1 cellular context compared by ENCODE assay signal in the genomic region with DNA sequence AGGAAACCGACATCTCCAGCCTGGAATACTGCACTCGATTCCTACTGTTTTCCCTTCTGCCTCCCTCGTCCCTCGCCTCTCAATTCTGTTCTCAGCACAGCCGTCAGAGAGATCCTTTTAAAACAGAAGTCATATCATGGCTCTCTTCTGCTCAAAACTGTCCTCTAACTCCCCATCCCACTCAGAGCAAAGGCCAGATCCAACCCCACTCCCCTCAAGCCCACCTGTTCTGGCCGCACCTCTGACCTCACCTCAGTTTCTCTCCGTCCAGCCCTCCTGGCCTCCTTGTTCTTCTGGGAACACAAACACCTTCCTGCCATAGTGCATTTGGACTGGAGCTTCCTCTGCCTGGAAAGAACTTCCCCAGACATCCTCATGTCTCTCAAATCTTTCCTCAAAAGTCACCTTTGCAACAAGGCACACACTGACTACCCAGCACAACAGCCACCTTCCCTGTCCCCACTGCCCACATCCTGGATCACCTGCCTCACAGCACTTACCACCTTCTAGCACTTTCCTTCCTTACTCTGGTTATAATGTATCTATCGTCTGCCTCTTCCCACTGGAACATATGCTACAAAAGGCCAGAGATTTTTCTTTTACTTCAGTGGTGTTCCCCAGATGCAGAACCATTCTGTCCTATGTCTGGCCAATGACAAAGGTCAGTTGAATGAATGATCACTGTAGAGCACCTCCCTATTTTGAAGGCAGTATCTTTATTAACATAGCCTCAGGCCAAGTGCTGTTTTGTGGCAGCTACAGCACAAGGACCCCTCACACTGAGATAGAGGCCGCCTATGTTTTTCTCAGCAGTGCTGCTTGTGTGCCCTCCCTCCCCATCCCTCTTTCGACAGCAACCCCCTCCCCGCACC.
TF ChIP-seq lines count a peak whose summit lies in the region.

No MANE protein-coding gene starts in this region.

TF ChIP-seq in GM12878, 131 proteins besides CTCF, POLR2A, EP300 and RAD21 (continued from another document and continues in another):
- TF ChIP-seq, protein P1, sequence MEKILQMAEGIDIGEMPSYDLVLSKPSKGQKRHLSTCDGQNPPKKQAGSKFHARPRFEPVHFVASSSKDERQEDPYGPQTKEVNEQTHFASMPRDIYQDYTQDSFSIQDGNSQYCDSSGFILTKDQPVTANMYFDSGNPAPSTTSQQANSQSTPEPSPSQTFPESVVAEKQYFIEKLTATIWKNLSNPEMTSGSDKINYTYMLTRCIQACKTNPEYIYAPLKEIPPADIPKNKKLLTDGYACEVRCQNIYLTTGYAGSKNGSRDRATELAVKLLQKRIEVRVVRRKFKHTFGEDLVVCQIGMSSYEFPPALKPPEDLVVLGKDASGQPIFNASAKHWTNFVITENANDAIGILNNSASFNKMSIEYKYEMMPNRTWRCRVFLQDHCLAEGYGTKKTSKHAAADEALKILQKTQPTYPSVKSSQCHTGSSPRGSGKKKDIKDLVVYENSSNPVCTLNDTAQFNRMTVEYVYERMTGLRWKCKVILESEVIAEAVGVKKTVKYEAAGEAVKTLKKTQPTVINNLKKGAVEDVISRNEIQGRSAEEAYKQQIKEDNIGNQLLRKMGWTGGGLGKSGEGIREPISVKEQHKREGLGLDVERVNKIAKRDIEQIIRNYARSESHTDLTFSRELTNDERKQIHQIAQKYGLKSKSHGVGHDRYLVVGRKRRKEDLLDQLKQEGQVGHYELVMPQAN (conservative IDR thresholded peaks at IDR 0.05), result no peak
- TF ChIP-seq MEF2A (IDR thresholded peaks at IDR 0.05; ENCODE audit: insufficient read depth, low read depth, low read length) (peak; percentile 12; the same call in 1 of the 2 replicates), HCFC1 (IDR thresholded peaks at IDR 0.05; ENCODE audit: low read length) (no peak), POU2F2 (IDR thresholded peaks at IDR 0.05; ENCODE audit: borderline replicate concordance, low read depth, low read length) (peak; percentile 84; the same call in 2 of the 3 replicates), SIN3A (IDR thresholded peaks at IDR 0.05; ENCODE audit: low read depth, low read length) (no peak), STAT1 (conservative IDR thresholded peaks at IDR 0.05) (no peak), SMC3 (IDR thresholded peaks at IDR 0.05; ENCODE audit: borderline replicate concordance, low read length) (no peak), PAX8 (IDR thresholded peaks at IDR 0.05) (no peak), NRF1 (conservative IDR thresholded peaks at IDR 0.05; ENCODE audit: low read depth, low read length) (no peak), DPF2 (IDR thresholded peaks at IDR 0.05) (no peak), BHLHE40 (IDR thresholded peaks at IDR 0.05; ENCODE audit: borderline replicate concordance in 1 of 2, low read depth in 2 of 2, low read length in 1 of 2) (no peak), SUPT20H (IDR thresholded peaks at IDR 0.05; ENCODE audit: borderline replicate concordance, control insufficient read depth, low read depth, low read length) (no peak), GABPA (IDR thresholded peaks at IDR 0.05; ENCODE audit: low read depth) (no peak), KAT2A (conservative IDR thresholded peaks at IDR 0.05; ENCODE audit: control insufficient read depth, low read depth, low read length) (no peak), CREM (IDR thresholded peaks at IDR 0.05; ENCODE audit: low read depth) (no peak), SREBF2 (IDR thresholded peaks at IDR 0.05; ENCODE audit: low read length) (no peak), RFX5 (IDR thresholded peaks at IDR 0.05; ENCODE audit: low read depth, low read length) (no peak), BRCA1 (IDR thresholded peaks at IDR 0.05; ENCODE audit: low read depth, low read length) (no peak), CHD1 (IDR thresholded peaks at IDR 0.05; ENCODE audit: low read depth, low read length) (no peak), TCF12 (IDR thresholded peaks at IDR 0.05; ENCODE audit: low read depth, low read length) (no peak), HDGF (IDR thresholded peaks at IDR 0.05) (peak; percentile 66; the same call in 1 of the 2 replicates), SREBF1 (IDR thresholded peaks at IDR 0.05; ENCODE audit: low read length) (no peak), JUND (IDR thresholded peaks at IDR 0.05; ENCODE audit: low read depth, low read length) (no peak), RAD51 (IDR thresholded peaks at IDR 0.05) (no peak), ZNF274 (IDR thresholded peaks at IDR 0.05; ENCODE audit: insufficient read depth, insufficient read length) (no peak), MEF2B (IDR thresholded peaks at IDR 0.05; ENCODE audit: partially characterized antibody, poor library complexity, severe bottlenecking) (no peak), CBFB (IDR thresholded peaks at IDR 0.05; ENCODE audit: low read depth) (no peak), TCF3 (IDR thresholded peaks at IDR 0.05; ENCODE audit: borderline replicate concordance, insufficient read depth, low read depth, low read length) (no peak), SRF (IDR thresholded peaks at IDR 0.05; ENCODE audit: low read depth in 2 of 2, low read length in 2 of 2) (no peak), NFYA (IDR thresholded peaks at IDR 0.05; ENCODE audit: borderline replicate concordance, low read depth, low read length) (no peak), KDM1A (IDR thresholded peaks at IDR 0.05; ENCODE audit: borderline replicate concordance) (no peak)
- TF ChIP-seq, protein P2, sequence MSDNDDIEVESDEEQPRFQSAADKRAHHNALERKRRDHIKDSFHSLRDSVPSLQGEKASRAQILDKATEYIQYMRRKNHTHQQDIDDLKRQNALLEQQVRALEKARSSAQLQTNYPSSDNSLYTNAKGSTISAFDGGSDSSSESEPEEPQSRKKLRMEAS (IDR thresholded peaks at IDR 0.05; ENCODE audit: low read depth, low read length), result no peak
- TF ChIP-seq, protein P3, sequence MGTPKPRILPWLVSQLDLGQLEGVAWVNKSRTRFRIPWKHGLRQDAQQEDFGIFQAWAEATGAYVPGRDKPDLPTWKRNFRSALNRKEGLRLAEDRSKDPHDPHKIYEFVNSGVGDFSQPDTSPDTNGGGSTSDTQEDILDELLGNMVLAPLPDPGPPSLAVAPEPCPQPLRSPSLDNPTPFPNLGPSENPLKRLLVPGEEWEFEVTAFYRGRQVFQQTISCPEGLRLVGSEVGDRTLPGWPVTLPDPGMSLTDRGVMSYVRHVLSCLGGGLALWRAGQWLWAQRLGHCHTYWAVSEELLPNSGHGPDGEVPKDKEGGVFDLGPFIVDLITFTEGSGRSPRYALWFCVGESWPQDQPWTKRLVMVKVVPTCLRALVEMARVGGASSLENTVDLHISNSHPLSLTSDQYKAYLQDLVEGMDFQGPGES (IDR thresholded peaks at IDR 0.05), result no peak
- TF ChIP-seq, protein P4, sequence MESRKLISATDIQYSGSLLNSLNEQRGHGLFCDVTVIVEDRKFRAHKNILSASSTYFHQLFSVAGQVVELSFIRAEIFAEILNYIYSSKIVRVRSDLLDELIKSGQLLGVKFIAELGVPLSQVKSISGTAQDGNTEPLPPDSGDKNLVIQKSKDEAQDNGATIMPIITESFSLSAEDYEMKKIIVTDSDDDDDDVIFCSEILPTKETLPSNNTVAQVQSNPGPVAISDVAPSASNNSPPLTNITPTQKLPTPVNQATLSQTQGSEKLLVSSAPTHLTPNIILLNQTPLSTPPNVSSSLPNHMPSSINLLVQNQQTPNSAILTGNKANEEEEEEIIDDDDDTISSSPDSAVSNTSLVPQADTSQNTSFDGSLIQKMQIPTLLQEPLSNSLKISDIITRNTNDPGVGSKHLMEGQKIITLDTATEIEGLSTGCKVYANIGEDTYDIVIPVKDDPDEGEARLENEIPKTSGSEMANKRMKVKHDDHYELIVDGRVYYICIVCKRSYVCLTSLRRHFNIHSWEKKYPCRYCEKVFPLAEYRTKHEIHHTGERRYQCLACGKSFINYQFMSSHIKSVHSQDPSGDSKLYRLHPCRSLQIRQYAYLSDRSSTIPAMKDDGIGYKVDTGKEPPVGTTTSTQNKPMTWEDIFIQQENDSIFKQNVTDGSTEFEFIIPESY (IDR thresholded peaks at IDR 0.05), result no peak
- TF ChIP-seq, protein P5, sequence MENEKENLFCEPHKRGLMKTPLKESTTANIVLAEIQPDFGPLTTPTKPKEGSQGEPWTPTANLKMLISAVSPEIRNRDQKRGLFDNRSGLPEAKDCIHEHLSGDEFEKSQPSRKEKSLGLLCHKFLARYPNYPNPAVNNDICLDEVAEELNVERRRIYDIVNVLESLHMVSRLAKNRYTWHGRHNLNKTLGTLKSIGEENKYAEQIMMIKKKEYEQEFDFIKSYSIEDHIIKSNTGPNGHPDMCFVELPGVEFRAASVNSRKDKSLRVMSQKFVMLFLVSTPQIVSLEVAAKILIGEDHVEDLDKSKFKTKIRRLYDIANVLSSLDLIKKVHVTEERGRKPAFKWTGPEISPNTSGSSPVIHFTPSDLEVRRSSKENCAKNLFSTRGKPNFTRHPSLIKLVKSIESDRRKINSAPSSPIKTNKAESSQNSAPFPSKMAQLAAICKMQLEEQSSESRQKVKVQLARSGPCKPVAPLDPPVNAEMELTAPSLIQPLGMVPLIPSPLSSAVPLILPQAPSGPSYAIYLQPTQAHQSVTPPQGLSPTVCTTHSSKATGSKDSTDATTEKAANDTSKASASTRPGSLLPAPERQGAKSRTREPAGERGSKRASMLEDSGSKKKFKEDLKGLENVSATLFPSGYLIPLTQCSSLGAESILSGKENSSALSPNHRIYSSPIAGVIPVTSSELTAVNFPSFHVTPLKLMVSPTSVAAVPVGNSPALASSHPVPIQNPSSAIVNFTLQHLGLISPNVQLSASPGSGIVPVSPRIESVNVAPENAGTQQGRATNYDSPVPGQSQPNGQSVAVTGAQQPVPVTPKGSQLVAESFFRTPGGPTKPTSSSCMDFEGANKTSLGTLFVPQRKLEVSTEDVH (IDR thresholded peaks at IDR 0.05; ENCODE audit: low read depth, partially characterized antibody), result no peak
- TF ChIP-seq, protein P6, sequence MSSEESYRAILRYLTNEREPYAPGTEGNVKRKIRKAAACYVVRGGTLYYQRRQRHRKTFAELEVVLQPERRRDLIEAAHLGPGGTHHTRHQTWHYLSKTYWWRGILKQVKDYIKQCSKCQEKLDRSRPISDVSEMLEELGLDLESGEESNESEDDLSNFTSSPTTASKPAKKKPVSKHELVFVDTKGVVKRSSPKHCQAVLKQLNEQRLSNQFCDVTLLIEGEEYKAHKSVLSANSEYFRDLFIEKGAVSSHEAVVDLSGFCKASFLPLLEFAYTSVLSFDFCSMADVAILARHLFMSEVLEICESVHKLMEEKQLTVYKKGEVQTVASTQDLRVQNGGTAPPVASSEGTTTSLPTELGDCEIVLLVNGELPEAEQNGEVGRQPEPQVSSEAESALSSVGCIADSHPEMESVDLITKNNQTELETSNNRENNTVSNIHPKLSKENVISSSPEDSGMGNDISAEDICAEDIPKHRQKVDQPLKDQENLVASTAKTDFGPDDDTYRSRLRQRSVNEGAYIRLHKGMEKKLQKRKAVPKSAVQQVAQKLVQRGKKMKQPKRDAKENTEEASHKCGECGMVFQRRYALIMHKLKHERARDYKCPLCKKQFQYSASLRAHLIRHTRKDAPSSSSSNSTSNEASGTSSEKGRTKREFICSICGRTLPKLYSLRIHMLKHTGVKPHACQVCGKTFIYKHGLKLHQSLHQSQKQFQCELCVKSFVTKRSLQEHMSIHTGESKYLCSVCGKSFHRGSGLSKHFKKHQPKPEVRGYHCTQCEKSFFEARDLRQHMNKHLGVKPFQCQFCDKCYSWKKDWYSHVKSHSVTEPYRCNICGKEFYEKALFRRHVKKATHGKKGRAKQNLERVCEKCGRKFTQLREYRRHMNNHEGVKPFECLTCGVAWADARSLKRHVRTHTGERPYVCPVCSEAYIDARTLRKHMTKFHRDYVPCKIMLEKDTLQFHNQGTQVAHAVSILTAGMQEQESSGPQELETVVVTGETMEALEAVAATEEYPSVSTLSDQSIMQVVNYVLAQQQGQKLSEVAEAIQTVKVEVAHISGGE (CRISPR knock-in tag; IDR thresholded peaks at IDR 0.05), result no peak
- TF ChIP-seq, protein P7, sequence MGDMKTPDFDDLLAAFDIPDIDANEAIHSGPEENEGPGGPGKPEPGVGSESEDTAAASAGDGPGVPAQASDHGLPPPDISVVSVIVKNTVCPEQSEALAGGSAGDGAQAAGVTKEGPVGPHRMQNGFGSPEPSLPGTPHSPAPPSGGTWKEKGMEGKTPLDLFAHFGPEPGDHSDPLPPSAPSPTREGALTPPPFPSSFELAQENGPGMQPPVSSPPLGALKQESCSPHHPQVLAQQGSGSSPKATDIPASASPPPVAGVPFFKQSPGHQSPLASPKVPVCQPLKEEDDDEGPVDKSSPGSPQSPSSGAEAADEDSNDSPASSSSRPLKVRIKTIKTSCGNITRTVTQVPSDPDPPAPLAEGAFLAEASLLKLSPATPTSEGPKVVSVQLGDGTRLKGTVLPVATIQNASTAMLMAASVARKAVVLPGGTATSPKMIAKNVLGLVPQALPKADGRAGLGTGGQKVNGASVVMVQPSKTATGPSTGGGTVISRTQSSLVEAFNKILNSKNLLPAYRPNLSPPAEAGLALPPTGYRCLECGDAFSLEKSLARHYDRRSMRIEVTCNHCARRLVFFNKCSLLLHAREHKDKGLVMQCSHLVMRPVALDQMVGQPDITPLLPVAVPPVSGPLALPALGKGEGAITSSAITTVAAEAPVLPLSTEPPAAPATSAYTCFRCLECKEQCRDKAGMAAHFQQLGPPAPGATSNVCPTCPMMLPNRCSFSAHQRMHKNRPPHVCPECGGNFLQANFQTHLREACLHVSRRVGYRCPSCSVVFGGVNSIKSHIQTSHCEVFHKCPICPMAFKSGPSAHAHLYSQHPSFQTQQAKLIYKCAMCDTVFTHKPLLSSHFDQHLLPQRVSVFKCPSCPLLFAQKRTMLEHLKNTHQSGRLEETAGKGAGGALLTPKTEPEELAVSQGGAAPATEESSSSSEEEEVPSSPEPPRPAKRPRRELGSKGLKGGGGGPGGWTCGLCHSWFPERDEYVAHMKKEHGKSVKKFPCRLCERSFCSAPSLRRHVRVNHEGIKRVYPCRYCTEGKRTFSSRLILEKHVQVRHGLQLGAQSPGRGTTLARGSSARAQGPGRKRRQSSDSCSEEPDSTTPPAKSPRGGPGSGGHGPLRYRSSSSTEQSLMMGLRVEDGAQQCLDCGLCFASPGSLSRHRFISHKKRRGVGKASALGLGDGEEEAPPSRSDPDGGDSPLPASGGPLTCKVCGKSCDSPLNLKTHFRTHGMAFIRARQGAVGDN (IDR thresholded peaks at IDR 0.05), result no peak
- TF ChIP-seq, protein P8, sequence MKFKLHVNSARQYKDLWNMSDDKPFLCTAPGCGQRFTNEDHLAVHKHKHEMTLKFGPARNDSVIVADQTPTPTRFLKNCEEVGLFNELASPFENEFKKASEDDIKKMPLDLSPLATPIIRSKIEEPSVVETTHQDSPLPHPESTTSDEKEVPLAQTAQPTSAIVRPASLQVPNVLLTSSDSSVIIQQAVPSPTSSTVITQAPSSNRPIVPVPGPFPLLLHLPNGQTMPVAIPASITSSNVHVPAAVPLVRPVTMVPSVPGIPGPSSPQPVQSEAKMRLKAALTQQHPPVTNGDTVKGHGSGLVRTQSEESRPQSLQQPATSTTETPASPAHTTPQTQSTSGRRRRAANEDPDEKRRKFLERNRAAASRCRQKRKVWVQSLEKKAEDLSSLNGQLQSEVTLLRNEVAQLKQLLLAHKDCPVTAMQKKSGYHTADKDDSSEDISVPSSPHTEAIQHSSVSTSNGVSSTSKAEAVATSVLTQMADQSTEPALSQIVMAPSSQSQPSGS (IDR thresholded peaks at IDR 0.05; ENCODE audit: low read length), result no peak; the same call in 1 of the 2 replicates
- TF ChIP-seq, protein P9, sequence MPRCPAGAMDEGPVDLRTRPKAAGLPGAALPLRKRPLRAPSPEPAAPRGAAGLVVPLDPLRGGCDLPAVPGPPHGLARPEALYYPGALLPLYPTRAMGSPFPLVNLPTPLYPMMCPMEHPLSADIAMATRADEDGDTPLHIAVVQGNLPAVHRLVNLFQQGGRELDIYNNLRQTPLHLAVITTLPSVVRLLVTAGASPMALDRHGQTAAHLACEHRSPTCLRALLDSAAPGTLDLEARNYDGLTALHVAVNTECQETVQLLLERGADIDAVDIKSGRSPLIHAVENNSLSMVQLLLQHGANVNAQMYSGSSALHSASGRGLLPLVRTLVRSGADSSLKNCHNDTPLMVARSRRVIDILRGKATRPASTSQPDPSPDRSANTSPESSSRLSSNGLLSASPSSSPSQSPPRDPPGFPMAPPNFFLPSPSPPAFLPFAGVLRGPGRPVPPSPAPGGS (IDR thresholded peaks at IDR 0.05; ENCODE audit: borderline replicate concordance, insufficient read depth, low read depth, low read length, poor library complexity, severe bottlenecking), result peak; percentile 56
